Comparison of ENCODE assay signal across 8 cellular contexts in genomic region chr5:6711409-6712135, GRCh38. TPM values are rescaled to one million over a fixed set of nuclear protein-coding genes. Genes with fewer than 3 reads are reported as not detected.
DNase-seq lines count a peak whose midpoint lies in the region; ATAC-seq and TF ChIP-seq lines count a peak whose summit lies in the region.

No MANE protein-coding gene starts in this region.

- CTCF ChIA-PET in CD8-positive, alpha-beta memory T cell (lab: Charles Lee) = interaction anchor here (0.9 to 1.9 kb wide), 2 partner anchors 76 to 79 kb away, joined by 3 to 7 read pairs; partner anchors contain the start of genes NSUN2 and SRD5A1

- no peak for TF ChIP-seq CTCF in colonic mucosa (IDR thresholded peaks at IDR 0.05)
- TF ChIP-seq CTCF in neural crest cell (conservative IDR thresholded peaks at IDR 0.05) = peak; percentile 18

- intact Hi-C loops in colonic mucosa (cut with DNase I) = loop anchor here (2.0 to 10.0 kb wide), 2 partner anchors 81 to 1287 kb away; partner anchors contain the start of gene ICE1

- H3K27me3 Mint-ChIP-seq in CD8-positive, alpha-beta memory T cell = no peaks in the 10 kb centered on the region
- peaks cover 2% of the 10 kb centered on the region for H3K27me3 Mint-ChIP-seq in neural crest cell (ENCODE audit: low read depth)

- H3K4me3 ChIP-seq in CD8-positive, alpha-beta memory T cell (ENCODE audit: low read length) = peak overlapping the region; percentile 84
- H3K4me3 ChIP-seq in HUES64 (ENCODE audit: low read length) (peak overlapping the region; percentile 76), colonic mucosa (peak overlapping the region; percentile 82)

- H3K9ac ChIP-seq in HUES64 (ENCODE audit: low read depth, low read length) = peak overlapping the region; percentile 81
- peak overlapping the region; percentile 87 to 91 for H3K9ac ChIP-seq in colonic mucosa (ENCODE audit: low read depth in 2 of 2, low read length in 2 of 2)

- H3K27ac ChIP-seq in CD8-positive, alpha-beta memory T cell (ENCODE audit: low read depth, low read length) = peak overlapping the region; percentile 85
- H3K27ac ChIP-seq in HUES64 (ENCODE audit: low read depth, low read length) (peak overlapping the region; percentile 93; the same call in 1 of the 2 replicates), colonic mucosa (peak overlapping the region; percentile 95)

- no peaks in the 10 kb centered on the region for H3K27me3 ChIP-seq in CD8-positive, alpha-beta memory T cell (ENCODE audit: insufficient read depth, low read length, poor library complexity, severe bottlenecking)
- H3K27me3 ChIP-seq in HUES64 (ENCODE audit: insufficient read depth, low read length) (peaks cover 12% of the 10 kb centered on the region), colonic mucosa (no peaks in the 10 kb centered on the region)

- peaks cover 0 to 12% (median 0%) of the 10 kb centered on the region in 3 donors for H3K36me3 Mint-ChIP-seq in CD8-positive, alpha-beta memory T cell
- no peaks in the 10 kb centered on the region for H3K36me3 Mint-ChIP-seq in neural crest cell (ENCODE audit: low read depth)

- H3K27ac Mint-ChIP-seq in CD8-positive, alpha-beta memory T cell = peak overlapping the region; percentile 87 to 95 (median 94)
- peak overlapping the region; percentile 94 for H3K27ac Mint-ChIP-seq in neural crest cell (ENCODE audit: unreplicated experiment)

- no peak for DNase-seq in CD8-positive, alpha-beta memory T cell
- DNase-seq in colonic mucosa (peak; percentile 19), neural crest cell (ENCODE audit: low read depth, low spot score) (no peak), NCI-H146 (lab: John Stamatoyannopoulos, UW) (no peak), NCI-H526 (lab: John Stamatoyannopoulos, UW) (no peak), Kasumi-1 (lab: John Stamatoyannopoulos, UW) (no peak)

- POLR2A ChIA-PET in CD8-positive, alpha-beta memory T cell (lab: Charles Lee) = interaction anchor here (0.6 to 2.8 kb wide), 2 partner anchors 79 to 1157 kb away, joined by 3 to 20 read pairs; partner anchors contain the start of genes FASTKD3, MTRR, NSUN2 and SRD5A1

- H3K4me1 Mint-ChIP-seq in CD8-positive, alpha-beta memory T cell = peaks cover 25 to 30% (median 30%) of the 10 kb centered on the region in 3 donors
- H3K4me1 Mint-ChIP-seq in neural crest cell = peaks cover 38% of the 10 kb centered on the region

- ATAC-seq in HG03354 (IDR thresholded peaks at IDR 0.05; ENCODE audit: poor library complexity, severe bottlenecking, unreplicated experiment) = no peak

- H3K9me3 ChIP-seq in CD8-positive, alpha-beta memory T cell (ENCODE audit: low read length) = no peaks in the 10 kb centered on the region
- H3K9me3 ChIP-seq in HUES64 (ENCODE audit: insufficient read depth, low read depth, low read length) (no peaks in the 10 kb centered on the region), colonic mucosa (no peaks in the 10 kb centered on the region)

- H3K4me1 ChIP-seq in CD8-positive, alpha-beta memory T cell (ENCODE audit: insufficient read depth, low read length) = peaks cover 19% of the 10 kb centered on the region
- H3K4me1 ChIP-seq in HUES64 (ENCODE audit: insufficient read depth, low read length) (peaks cover 13% of the 10 kb centered on the region), colonic mucosa (peaks cover 9% of the 10 kb centered on the region)

- no peaks in the 10 kb centered on the region for H3K9me3 Mint-ChIP-seq in CD8-positive, alpha-beta memory T cell
- no peaks in the 10 kb centered on the region for H3K9me3 Mint-ChIP-seq in neural crest cell

- H3K36me3 ChIP-seq in CD8-positive, alpha-beta memory T cell (ENCODE audit: insufficient read depth, low read length) = no peaks in the 10 kb centered on the region
- H3K36me3 ChIP-seq in HUES64 (ENCODE audit: insufficient read depth, low read length) (no peaks in the 10 kb centered on the region), colonic mucosa (no peaks in the 10 kb centered on the region)

- H3K4me3 Mint-ChIP-seq in CD8-positive, alpha-beta memory T cell = peak overlapping the region; percentile 88 to 98 (median 91)
- peak overlapping the region; percentile 94 for H3K4me3 Mint-ChIP-seq in neural crest cell

- 64% methylated on average over 12 of the region's 15 CpGs for WGBS in HUES64

RNA-seq across cellular contexts. Expression of gene TENT4A, which starts 1.7 kb away (rescaled TPM):
- 10 to 100 TPM; 25.6 to 28.4 TPM for total RNA-seq in CD8-positive, alpha-beta memory T cell
- polyA plus RNA-seq in CD8-positive, alpha-beta memory T cell = 1.1 TPM
- 12.8 TPM for polyA plus RNA-seq in HUES64 (2013, experiment 1 of 2)
- 14.6 TPM for polyA plus RNA-seq in HUES64 (2013, experiment 2 of 2)
- 10 to 100 TPM; 17.1 to 21.9 TPM for total RNA-seq in colonic mucosa
- total RNA-seq in neural crest cell = 39.3 and 41.2 TPM in 2 replicates
